ENCODE assay signal across 16 cellular contexts in the genomic region with DNA sequence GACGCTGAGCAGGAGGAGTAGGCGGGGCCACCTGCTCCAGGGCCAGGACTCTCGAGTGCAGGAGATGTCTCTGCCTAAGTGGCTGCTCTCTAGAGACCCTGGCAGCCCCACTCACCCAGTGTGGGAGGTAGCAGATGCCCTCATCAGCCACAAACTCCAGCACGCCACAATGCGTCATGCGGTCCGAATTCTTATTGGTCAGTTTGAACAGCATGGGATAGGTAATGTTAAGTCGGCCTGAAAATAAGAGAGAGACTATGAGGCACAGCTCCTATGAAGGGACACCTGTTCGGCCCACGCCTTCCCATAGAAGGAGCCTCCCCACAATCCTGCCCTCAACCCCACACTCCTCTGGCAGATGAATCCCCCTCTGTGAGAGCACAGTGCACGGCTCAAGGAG. TPM values are rescaled to one million over a fixed set of nuclear protein-coding genes. Genes with fewer than 3 reads are reported as not detected.
DNase-seq lines count a peak whose midpoint lies in the region; ATAC-seq and TF ChIP-seq lines count a peak whose summit lies in the region.
"Had no signal": no experiment of that assay in that cellular context is flagged by ENCODE, and none has a peak within 500 bp of the region (broad histone marks: within the 10 kb centered on the region; RNA-seq: fewer than 3 reads in every experiment).

No MANE protein-coding gene starts in this region.

- CTCF ChIA-PET in activated naive CD4-positive, alpha-beta T cell treated with anti-CD3 and anti-CD28 coated beads, Interleukin-2, amount 10 ng/mL, durations not matched to agents 7 days and 5 days (lab: Charles Lee): no interaction called here

- H3K9me3 Mint-ChIP-seq in activated naive CD4-positive, alpha-beta T cell treated with anti-CD3 and anti-CD28 coated beads, Interleukin-2, amount 10 ng/mL, durations not matched to agents 7 days and 5 days: no peaks in the 10 kb centered on the region
- no peaks in the 10 kb centered on the region for H3K9me3 Mint-ChIP-seq in endothelial cell (ENCODE audit: unreplicated experiment)
- H3K9me3 Mint-ChIP-seq in stimulated activated naive B cell treated with anti-CD40 and anti-IgM and Interleukin-4, amounts not matched to agents 10 μg/mL and 1 μg/mL and 100 μg/mL, for 72 hours: no peaks in the 10 kb centered on the region
- H3K9me3 Mint-ChIP-seq: CD4-positive, alpha-beta memory T cell; GM23338; H9 had no signal

- H3K27me3 Mint-ChIP-seq in activated naive CD4-positive, alpha-beta T cell treated with anti-CD3 and anti-CD28 coated beads, Interleukin-2, amount 10 ng/mL, durations not matched to agents 7 days and 5 days: no peaks in the 10 kb centered on the region
- peaks cover 2% of the 10 kb centered on the region for H3K27me3 Mint-ChIP-seq in endothelial cell (ENCODE audit: unreplicated experiment)
- no peaks in the 10 kb centered on the region for H3K27me3 Mint-ChIP-seq in stimulated activated naive B cell treated with anti-CD40 and anti-IgM and Interleukin-4, amounts not matched to agents 10 μg/mL and 1 μg/mL and 100 μg/mL, for 72 hours
- H3K27me3 Mint-ChIP-seq: CD4-positive, alpha-beta memory T cell had no signal

- TF ChIP-seq CTCF in endothelial cell (IDR thresholded peaks at IDR 0.05; ENCODE audit: unreplicated experiment): no peak

- no peak overlapping the region for H3K4me3 Mint-ChIP-seq in activated naive CD4-positive, alpha-beta T cell treated with anti-CD3 and anti-CD28 coated beads, Interleukin-2, amount 10 ng/mL, durations not matched to agents 7 days and 5 days
- H3K4me3 Mint-ChIP-seq in endothelial cell (ENCODE audit: unreplicated experiment): no peak overlapping the region
- H3K4me3 Mint-ChIP-seq in stimulated activated naive B cell treated with anti-CD40 and anti-IgM and Interleukin-4, amounts not matched to agents 10 μg/mL and 1 μg/mL and 100 μg/mL, for 72 hours: no peak overlapping the region
- H3K4me3 Mint-ChIP-seq: CD4-positive, alpha-beta memory T cell; GM23338; H9 had no signal

- ATAC-seq in stimulated activated naive B cell treated with anti-CD40 and anti-IgM and Interleukin-4, amounts not matched to agents 10 μg/mL and 1 μg/mL and 100 μg/mL, for 72 hours (replicated peaks): no peak
- ATAC-seq in GM21390 (IDR thresholded peaks at IDR 0.05; ENCODE audit: unreplicated experiment): no peak
- ATAC-seq: GM23338, HCT116 had no signal

- peak overlapping the region; percentile 60 for H3K27ac Mint-ChIP-seq in activated naive CD4-positive, alpha-beta T cell treated with anti-CD3 and anti-CD28 coated beads, Interleukin-2, amount 10 ng/mL, durations not matched to agents 7 days and 5 days
- H3K27ac Mint-ChIP-seq in endothelial cell (ENCODE audit: unreplicated experiment): peak overlapping the region; percentile 24
- H3K27ac Mint-ChIP-seq in stimulated activated naive B cell treated with anti-CD40 and anti-IgM and Interleukin-4, amounts not matched to agents 10 μg/mL and 1 μg/mL and 100 μg/mL, for 72 hours: peak overlapping the region; percentile 7
- H3K27ac Mint-ChIP-seq: GM23338 had no signal

- DNase-seq in activated naive CD4-positive, alpha-beta T cell treated with anti-CD3 and anti-CD28 coated beads, Interleukin-2, amount 10 ng/mL, durations not matched to agents 7 days and 5 days: no peak
- no peak for DNase-seq in activated naive CD4-positive, alpha-beta T cell treated with Interleukin-2 at 50 U/mL for 16 hours
- DNase-seq in endothelial cell (ENCODE audit: low spot score) (no peak), NOMO-1 treated with dmso at 0.1 percent for 144 hours (lab: John Stamatoyannopoulos, UW; ENCODE audit: unreplicated experiment) (no peak)
- no peak for DNase-seq in stimulated activated naive B cell treated with anti-CD40 and anti-IgM and Interleukin-4, amounts not matched to agents 10 μg/mL and 1 μg/mL and 100 μg/mL, for 72 hours
- DNase-seq: C1 segment of cervical spinal cord; Calu3; CD4-positive, alpha-beta memory T cell; COR-L47; DMS53; DMS79 treated with DMSO at 0.1 percent for 48 hours; GF-D8; H9 had no signal

- peaks cover 8% of the 10 kb centered on the region for H3K4me1 Mint-ChIP-seq in activated naive CD4-positive, alpha-beta T cell treated with anti-CD3 and anti-CD28 coated beads, Interleukin-2, amount 10 ng/mL, durations not matched to agents 7 days and 5 days
- peaks cover 5% of the 10 kb centered on the region for H3K4me1 Mint-ChIP-seq in endothelial cell (ENCODE audit: unreplicated experiment)
- peaks cover 10% of the 10 kb centered on the region in 2 donors for H3K4me1 Mint-ChIP-seq in stimulated activated naive B cell treated with anti-CD40 and anti-IgM and Interleukin-4, amounts not matched to agents 10 μg/mL and 1 μg/mL and 100 μg/mL, for 72 hours
- H3K4me1 Mint-ChIP-seq: GM23338, H9 had no signal

- H3K36me3 Mint-ChIP-seq in activated naive CD4-positive, alpha-beta T cell treated with anti-CD3 and anti-CD28 coated beads, Interleukin-2, amount 10 ng/mL, durations not matched to agents 7 days and 5 days: peaks cover 61% of the 10 kb centered on the region
- peaks cover 53% of the 10 kb centered on the region for H3K36me3 Mint-ChIP-seq in endothelial cell (ENCODE audit: low read depth, unreplicated experiment)
- H3K36me3 Mint-ChIP-seq in stimulated activated naive B cell treated with anti-CD40 and anti-IgM and Interleukin-4, amounts not matched to agents 10 μg/mL and 1 μg/mL and 100 μg/mL, for 72 hours: peaks cover 34 to 69% of the 10 kb centered on the region in 2 donors

RNA-seq across cellular contexts. Expression of gene UFD1, which starts 7.4 kb away (rescaled TPM):
- 86.2 TPM for total RNA-seq in endothelial cell (ENCODE audit: unreplicated experiment)

RNA-seq across cellular contexts. Expression of gene CDC45, which starts 8.1 kb away (rescaled TPM):
- 6.2 TPM for total RNA-seq in endothelial cell (ENCODE audit: unreplicated experiment)

RNA-seq across cellular contexts. Expression of gene C22orf39, which starts 24.1 kb away (rescaled TPM):
- total RNA-seq in endothelial cell (ENCODE audit: unreplicated experiment): 26.6 TPM

RNA-seq across cellular contexts. Expression of gene MRPL40, which starts 39.2 kb away (rescaled TPM):
- 19.9 TPM for total RNA-seq in endothelial cell (ENCODE audit: unreplicated experiment)

RNA-seq across cellular contexts. Expression of gene HIRA, which starts 40.0 kb away (rescaled TPM):
- total RNA-seq in endothelial cell (ENCODE audit: unreplicated experiment): 36.0 TPM

Comparison
In these comparisons a context has a peak if more than half of its experiments do, and no peak if none do; other contexts are left out.
1. H3K27ac Mint-ChIP-seq: peak in every context shown above with its lines; median percentile 60 in activated naive CD4-positive, alpha-beta T cell treated with anti-CD3 and anti-CD28 coated beads, Interleukin-2, amount 10 ng/mL, durations not matched to agents 7 days and 5 days; 24 in endothelial cell; 7 in stimulated activated naive B cell treated with anti-CD40 and anti-IgM and Interleukin-4, amounts not matched to agents 10 μg/mL and 1 μg/mL and 100 μg/mL, for 72 hours.